Comparison of ENCODE assay signal across 9 cellular contexts in the genomic region with DNA sequence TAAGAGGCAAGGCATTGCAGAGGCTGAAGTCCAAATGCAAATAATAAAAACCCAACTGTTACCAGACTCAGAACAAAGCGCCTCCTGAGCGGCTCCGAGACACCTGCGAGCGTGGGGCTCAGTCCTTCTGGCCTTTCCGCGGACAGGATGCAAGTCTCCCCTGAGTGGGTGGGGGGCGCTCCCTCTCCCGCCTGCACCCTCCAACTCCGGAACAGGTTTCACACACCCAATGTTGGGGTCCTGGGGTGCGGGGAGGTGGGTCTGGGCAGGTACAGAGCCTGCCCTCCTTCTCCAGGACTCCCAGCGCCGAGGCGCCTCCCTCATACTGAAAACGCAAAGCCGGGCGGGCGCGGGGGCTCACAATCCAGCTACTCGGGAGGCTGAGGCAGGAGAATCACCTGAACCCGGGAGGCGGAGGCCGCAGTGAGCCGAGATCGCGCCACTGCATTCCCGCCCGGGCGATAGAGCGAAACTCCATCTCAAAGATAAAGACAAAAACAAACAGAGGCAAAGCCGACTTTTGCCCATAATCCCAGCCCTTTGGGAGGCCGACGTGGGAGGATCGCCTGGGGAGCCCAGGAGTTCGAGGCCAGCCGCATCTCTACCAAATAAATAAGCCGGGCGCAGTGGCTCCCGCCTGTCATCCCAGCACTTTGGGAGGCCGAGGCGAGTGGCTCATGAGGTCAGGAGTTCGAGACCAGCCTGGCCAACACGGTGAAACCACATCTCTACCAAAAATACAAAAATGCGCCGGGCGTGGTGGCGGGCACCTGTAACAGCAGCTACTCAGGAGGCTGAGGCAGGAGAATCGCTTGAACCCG. TPM values are rescaled to one million over a fixed set of nuclear protein-coding genes. Genes with fewer than 3 reads are reported as not detected.
DNase-seq lines count a peak whose midpoint lies in the region; ATAC-seq, FAIRE-seq and TF ChIP-seq lines count a peak whose summit lies in the region.
"Had no signal": no experiment of that assay in that cellular context is flagged by ENCODE, and none has a peak within 500 bp of the region (broad histone marks: within the 10 kb centered on the region; RNA-seq: fewer than 3 reads in every experiment).

No MANE protein-coding gene starts in this region.

- H3K36me3 Mint-ChIP-seq in activated CD4-positive, alpha-beta T cell treated with anti-CD3 and anti-CD28 coated beads, Interleukin-2, amount 10 ng/mL, durations not matched to agents 7 days and 5 days (ENCODE audit: low read depth): peaks cover 15% of the 10 kb centered on the region
- peaks cover 33% of the 10 kb centered on the region for H3K36me3 Mint-ChIP-seq in activated T-helper 2 cell treated with anti-CD3 and anti-CD28 coated beads, Interferon-gamma antibody, Interleukin-2, Interleukin-4, amounts not matched to agents 10 μg/mL and 5 μg/mL and 100 μg/mL, durations not matched to agents 14 hours and 24 hours and 36 hours (ENCODE audit: low read depth)

- TF ChIP-seq CTCF in left lung (IDR thresholded peaks at IDR 0.05) (no peak), thoracic aorta (IDR thresholded peaks at IDR 0.05) (no peak)

- peak overlapping the region; percentile 91 for H3K27ac Mint-ChIP-seq in activated CD4-positive, alpha-beta T cell treated with anti-CD3 and anti-CD28 coated beads, Interleukin-2, amount 10 ng/mL, durations not matched to agents 7 days and 5 days
- H3K27ac Mint-ChIP-seq in activated T-helper 2 cell treated with anti-CD3 and anti-CD28 coated beads, Interferon-gamma antibody, Interleukin-2, Interleukin-4, amounts not matched to agents 10 μg/mL and 5 μg/mL and 100 μg/mL, durations not matched to agents 14 hours and 24 hours and 36 hours: peak overlapping the region; percentile 72

- no peak for FAIRE-seq in H54 (lab: Jason Lieb, UNC)
- FAIRE-seq: G401.6 had no signal

- H3K9me3 Mint-ChIP-seq in activated CD4-positive, alpha-beta T cell treated with anti-CD3 and anti-CD28 coated beads, Interleukin-2, amount 10 ng/mL, durations not matched to agents 7 days and 5 days: no peaks in the 10 kb centered on the region
- H3K9me3 Mint-ChIP-seq in activated T-helper 2 cell treated with anti-CD3 and anti-CD28 coated beads, Interferon-gamma antibody, Interleukin-2, Interleukin-4, amounts not matched to agents 10 μg/mL and 5 μg/mL and 100 μg/mL, durations not matched to agents 14 hours and 24 hours and 36 hours: no peaks in the 10 kb centered on the region

- H3K27me3 ChIP-seq in left lung (peaks cover 0 to 11% of the 10 kb centered on the region in 2 donors), thoracic aorta (replicated peaks; ENCODE audit: insufficient read depth) (no peaks in the 10 kb centered on the region)

- H3K36me3 ChIP-seq in left lung: no peaks in the 10 kb centered on the region
- no peaks in the 10 kb centered on the region for H3K36me3 ChIP-seq in thoracic aorta

- H3K27ac ChIP-seq in left lung (no peak overlapping the region), thoracic aorta (no peak overlapping the region)

- POLR2A ChIA-PET in activated CD4-positive, alpha-beta T cell treated with anti-CD3 and anti-CD28 coated beads, Interleukin-2, amount 10 ng/mL, durations not matched to agents 7 days and 5 days (lab: Charles Lee): no interaction called here

- CTCF ChIA-PET in activated CD4-positive, alpha-beta T cell treated with anti-CD3 and anti-CD28 coated beads, Interleukin-2, amount 10 ng/mL, durations not matched to agents 7 days and 5 days (lab: Charles Lee): interaction anchor here (1.0 kb wide), 1 partner anchor 10 kb away, joined by 3 read pairs; no protein-coding TSS in a partner anchor

- intact Hi-C loops in activated T-helper 2 cell treated with anti-CD3 and anti-CD28 coated beads, Interferon-gamma antibody, Interleukin-2, Interleukin-4, amounts not matched to agents 10 μg/mL and 5 μg/mL and 100 μg/mL, durations not matched to agents 14 hours and 24 hours and 36 hours (cut with micrococcal nuclease): loop anchor here (10.0 kb wide), 2 partner anchors 107 to 133 kb away; partner anchors contain the start of genes COX4I1 and EMC8
- intact Hi-C loops in left lung (cut with DNase I): no loop called here

- peaks cover 10% of the 10 kb centered on the region for H3K27me3 Mint-ChIP-seq in activated CD4-positive, alpha-beta T cell treated with anti-CD3 and anti-CD28 coated beads, Interleukin-2, amount 10 ng/mL, durations not matched to agents 7 days and 5 days
- H3K27me3 Mint-ChIP-seq in activated T-helper 2 cell treated with anti-CD3 and anti-CD28 coated beads, Interferon-gamma antibody, Interleukin-2, Interleukin-4, amounts not matched to agents 10 μg/mL and 5 μg/mL and 100 μg/mL, durations not matched to agents 14 hours and 24 hours and 36 hours (ENCODE audit: low read depth): peaks cover 3% of the 10 kb centered on the region

- ATAC-seq in left lung (no peak), thoracic aorta (ENCODE audit: insufficient number of reproducible peaks, low FRiP score, low read depth) (no peak), HG03039 (IDR thresholded peaks at IDR 0.05; ENCODE audit: unreplicated experiment) (no peak)

- no peak for TF ChIP-seq POLR2A in H54 (IDR thresholded peaks at IDR 0.05; ENCODE audit: low read depth, low read length)

- H3K4me3 ChIP-seq in left lung: peak overlapping the region; percentile 70 to 76
- peak overlapping the region; percentile 88 for H3K4me3 ChIP-seq in thoracic aorta

- H3K9me3 ChIP-seq in left lung (no peaks in the 10 kb centered on the region), thoracic aorta (no peaks in the 10 kb centered on the region)

- peaks cover 10 to 21% of the 10 kb centered on the region in 2 donors for H3K4me1 ChIP-seq in left lung
- peaks cover 11 to 13% of the 10 kb centered on the region in 2 donors for H3K4me1 ChIP-seq in thoracic aorta (ENCODE audit: control insufficient read depth in 1 of 2, low read depth in 2 of 2)

- H3K4me1 Mint-ChIP-seq in activated CD4-positive, alpha-beta T cell treated with anti-CD3 and anti-CD28 coated beads, Interleukin-2, amount 10 ng/mL, durations not matched to agents 7 days and 5 days: peaks cover 32% of the 10 kb centered on the region
- peaks cover 16% of the 10 kb centered on the region for H3K4me1 Mint-ChIP-seq in activated T-helper 2 cell treated with anti-CD3 and anti-CD28 coated beads, Interferon-gamma antibody, Interleukin-2, Interleukin-4, amounts not matched to agents 10 μg/mL and 5 μg/mL and 100 μg/mL, durations not matched to agents 14 hours and 24 hours and 36 hours (ENCODE audit: low read depth)

- H3K4me3 Mint-ChIP-seq in activated CD4-positive, alpha-beta T cell treated with anti-CD3 and anti-CD28 coated beads, Interleukin-2, amount 10 ng/mL, durations not matched to agents 7 days and 5 days: peak overlapping the region; percentile 91
- peak overlapping the region; percentile 85 for H3K4me3 Mint-ChIP-seq in activated T-helper 2 cell treated with anti-CD3 and anti-CD28 coated beads, Interferon-gamma antibody, Interleukin-2, Interleukin-4, amounts not matched to agents 10 μg/mL and 5 μg/mL and 100 μg/mL, durations not matched to agents 14 hours and 24 hours and 36 hours (ENCODE audit: low read depth)

- peak; percentile 44 for DNase-seq in activated CD4-positive, alpha-beta T cell treated with anti-CD3 and anti-CD28 coated beads, Interleukin-2, amount 10 ng/mL, durations not matched to agents 7 days and 5 days
- DNase-seq in activated CD4-positive, alpha-beta T cell treated with anti-CD3 and anti-CD28 coated beads for 1 hour: no peak
- DNase-seq in activated T-helper 2 cell treated with anti-CD3 and anti-CD28 coated beads, Interferon-gamma antibody, Interleukin-2, Interleukin-4, amounts not matched to agents 10 μg/mL and 5 μg/mL and 100 μg/mL, durations not matched to agents 14 hours and 24 hours and 36 hours (ENCODE audit: low spot score): no peak
- no peak for DNase-seq in left lung
- DNase-seq in thoracic aorta (ENCODE audit: low spot score): no peak
- DNase-seq in midbrain (lab: John Stamatoyannopoulos, UW): no peak
- no peak for DNase-seq in H54 (ENCODE audit: insufficient read length, low spot score)

RNA-seq across cellular contexts. Expression of gene GINS2, which starts 0.9 kb away (rescaled TPM):
- 10 to 100 TPM; 49.3 to 50.0 TPM for total RNA-seq in activated CD4-positive, alpha-beta T cell treated with anti-CD3 and anti-CD28 coated beads, Interleukin-2, amount 10 ng/mL, durations not matched to agents 7 days and 5 days
- 66.8 and 66.9 TPM in 2 replicates for total RNA-seq in activated T-helper 2 cell treated with anti-CD3 and anti-CD28 coated beads, Interferon-gamma antibody, Interleukin-2, Interleukin-4, amounts not matched to agents 10 μg/mL and 5 μg/mL and 100 μg/mL, durations not matched to agents 14 hours and 24 hours and 36 hours
- 1 to 10 TPM; 4.2 to 8.5 TPM for total RNA-seq in left lung
- total RNA-seq in thoracic aorta: 1 to 10 TPM in 1 of 2 donors, under 1 TPM in 1; 0.28 to 2.0 TPM
